ENCODE assay signal across 17 cellular contexts in the genomic region with DNA sequence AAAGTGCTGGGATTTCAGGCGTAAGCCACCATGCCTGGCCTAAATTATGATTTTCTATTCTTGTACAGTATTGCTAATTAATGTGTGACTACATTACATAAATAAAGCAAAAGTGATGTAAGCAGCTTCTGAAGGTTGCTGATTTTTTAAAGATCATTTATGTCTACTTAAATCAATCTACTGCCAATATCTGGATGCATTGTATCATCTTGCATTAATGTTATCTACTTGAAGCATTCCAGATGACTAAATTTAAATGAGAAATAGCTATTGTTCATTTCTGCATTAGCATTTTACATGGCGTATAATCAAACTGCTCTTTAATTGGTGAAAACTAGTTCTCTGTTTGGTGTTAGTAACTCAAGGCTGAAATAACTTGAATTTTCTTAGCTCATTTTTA. TPM values are rescaled to one million over a fixed set of nuclear protein-coding genes. Genes with fewer than 3 reads are reported as not detected.
A peak's percentile ranks its signal among the peaks of the same experiment; 100 is the strongest.
DNase-seq lines count a peak whose midpoint lies in the region; ATAC-seq and TF ChIP-seq lines count a peak whose summit lies in the region.
"Had no signal": no experiment of that assay in that cellular context is flagged by ENCODE, and none has a peak within 500 bp of the region (broad histone marks: within the 10 kb centered on the region; RNA-seq: fewer than 3 reads in every experiment).

No MANE protein-coding gene starts in this region.

- H3K9me3 Mint-ChIP-seq in stimulated activated memory B cell treated with anti-CD40 and anti-IgM and Interleukin-4, amounts not matched to agents 10 μg/mL and 1 μg/mL and 100 μg/mL, for 72 hours: no peaks in the 10 kb centered on the region
- H3K9me3 Mint-ChIP-seq in progenitor cell of endocrine pancreas (ENCODE audit: low read depth): no peaks in the 10 kb centered on the region
- H3K9me3 Mint-ChIP-seq: CD4-positive, alpha-beta T cell; CD8-positive, alpha-beta T cell had no signal

- no peaks in the 10 kb centered on the region for H3K36me3 ChIP-seq in SK-N-SH (replicated peaks in 1 of 2; ENCODE audit: control insufficient read depth in 1 of 2, insufficient read depth in 2 of 2, low read length in 1 of 2)
- H3K36me3 ChIP-seq: BLaER1 treated with 17β-estradiol and CSF1 and Interleukin-3, amounts not matched to agents 10 nM and 100 nM had no signal

- DNase-seq in SK-N-SH (no peak), T-helper 17 cell (no peak), progenitor cell of endocrine pancreas (ENCODE audit: low spot score, unreplicated experiment) (no peak)
- no peak for DNase-seq in activated naive CD4-positive, alpha-beta T cell treated with Interleukin-2 at 50 U/mL for 16 hours
- DNase-seq: AML-193; Caco-2; Calu3; CD4-positive, alpha-beta T cell; CD8-positive, alpha-beta T cell; DMS79 treated with DMSO at 0.1 percent for 48 hours; GF-D8 had no signal

- no peak overlapping the region for H3K9ac ChIP-seq in SK-N-SH
- H3K9ac ChIP-seq: BLaER1 treated with 17β-estradiol and CSF1 and Interleukin-3, amounts not matched to agents 10 nM and 100 nM had no signal

- H3K36me3 Mint-ChIP-seq in T-helper 17 cell (ENCODE audit: low read depth) (no peaks in the 10 kb centered on the region), progenitor cell of endocrine pancreas (ENCODE audit: insufficient read depth) (no peaks in the 10 kb centered on the region)
- H3K36me3 Mint-ChIP-seq in stimulated activated memory B cell treated with anti-CD40 and anti-IgM and Interleukin-4, amounts not matched to agents 10 μg/mL and 1 μg/mL and 100 μg/mL, for 72 hours: no peaks in the 10 kb centered on the region
- H3K36me3 Mint-ChIP-seq: CD8-positive, alpha-beta T cell had no signal

- no peaks in the 10 kb centered on the region for H3K27me3 ChIP-seq in SK-N-SH (ENCODE audit: insufficient read depth)
- H3K27me3 ChIP-seq: BLaER1 treated with 17β-estradiol and CSF1 and Interleukin-3, amounts not matched to agents 10 nM and 100 nM had no signal

- H3K79me2 ChIP-seq in SK-N-SH (ENCODE audit: insufficient read depth): no peaks in the 10 kb centered on the region

- no peaks in the 10 kb centered on the region for H3K9me2 ChIP-seq in SK-N-SH

- POLR2A ChIA-PET in SK-N-SH (lab: Yijun Ruan, JAX): interaction anchor here (0.6 kb wide), 1 partner anchor 21 kb away, joined by 3 read pairs; no protein-coding TSS in a partner anchor

- no peak overlapping the region for H3K4me2 ChIP-seq in SK-N-SH
- H3K4me2 ChIP-seq: A549 had no signal

- no peak for TF ChIP-seq RAD21 in SK-N-SH (IDR thresholded peaks at IDR 0.05; ENCODE audit: low read length)

- H2AFZ ChIP-seq in SK-N-SH (ENCODE audit: low read depth): no peak overlapping the region

- peak overlapping the region; percentile 32 for H3K27ac Mint-ChIP-seq in T-helper 17 cell
- H3K27ac Mint-ChIP-seq in stimulated activated memory B cell treated with anti-CD40 and anti-IgM and Interleukin-4, amounts not matched to agents 10 μg/mL and 1 μg/mL and 100 μg/mL, for 72 hours: peak overlapping the region; percentile 49
- no peak overlapping the region for H3K27ac Mint-ChIP-seq in progenitor cell of endocrine pancreas
- H3K27ac Mint-ChIP-seq: CD4-positive, alpha-beta T cell; CD8-positive, alpha-beta T cell had no signal

- H3K27me3 Mint-ChIP-seq in T-helper 17 cell: peaks cover 15% of the 10 kb centered on the region
- no peaks in the 10 kb centered on the region for H3K27me3 Mint-ChIP-seq in stimulated activated memory B cell treated with anti-CD40 and anti-IgM and Interleukin-4, amounts not matched to agents 10 μg/mL and 1 μg/mL and 100 μg/mL, for 72 hours
- H3K27me3 Mint-ChIP-seq in progenitor cell of endocrine pancreas: peaks cover 6% of the 10 kb centered on the region

- 91% methylated on average over 2 of the region's 2 CpGs for WGBS in SK-N-SH (ENCODE audit: low lambda C conversion rate)

- H3K4me1 Mint-ChIP-seq in T-helper 17 cell (no peaks in the 10 kb centered on the region), progenitor cell of endocrine pancreas (ENCODE audit: low read depth) (peaks cover 6% of the 10 kb centered on the region)
- peaks cover 18% of the 10 kb centered on the region for H3K4me1 Mint-ChIP-seq in stimulated activated memory B cell treated with anti-CD40 and anti-IgM and Interleukin-4, amounts not matched to agents 10 μg/mL and 1 μg/mL and 100 μg/mL, for 72 hours

- H3K9me3 ChIP-seq in SK-N-SH (no peaks in the 10 kb centered on the region), T-helper 17 cell (ENCODE audit: control insufficient read depth, low read length, poor library complexity, severe bottlenecking) (no peaks in the 10 kb centered on the region)
- H3K9me3 ChIP-seq: A549; BLaER1 treated with 17β-estradiol and CSF1 and Interleukin-3, amounts not matched to agents 10 nM and 100 nM; Caco-2 had no signal

- TF ChIP-seq CTCF in SK-N-SH (IDR thresholded peaks at IDR 0.05) (no peak), progenitor cell of endocrine pancreas (IDR thresholded peaks at IDR 0.05; ENCODE audit: unreplicated experiment) (no peak)

- H3K4me1 ChIP-seq in SK-N-SH (ENCODE audit: control insufficient read depth in 1 of 2, insufficient read depth in 2 of 2, low read depth in 1 of 2, low read length in 1 of 2): no peaks in the 10 kb centered on the region
- H3K4me1 ChIP-seq: Caco-2 had no signal

- H4K20me1 ChIP-seq in SK-N-SH (ENCODE audit: insufficient read depth): no peaks in the 10 kb centered on the region
- H4K20me1 ChIP-seq: BLaER1 treated with 17β-estradiol and CSF1 and Interleukin-3, amounts not matched to agents 10 nM and 100 nM had no signal

- 0 out of 4 replicates have a peak, but pooled peaks of 1 of the 2 experiments have one; percentile 12 for TF ChIP-seq EP300 in SK-N-SH (IDR thresholded peaks at IDR 0.05; ENCODE audit: borderline replicate concordance in 1 of 2, low read depth in 1 of 2, low read length in 1 of 2)

- H3K27ac ChIP-seq in SK-N-SH (ENCODE audit: low read depth in 2 of 2, low read length in 1 of 2): no peak overlapping the region
- H3K27ac ChIP-seq: 22Rv1; A549; BLaER1 treated with 17β-estradiol and CSF1 and Interleukin-3, amounts not matched to agents 10 nM and 100 nM; C4-2B had no signal

- no peak overlapping the region for H3K4me3 ChIP-seq in SK-N-SH (ENCODE audit: low read depth in 2 of 2, low read length in 1 of 2)
- H3K4me3 ChIP-seq: A549; BLaER1 treated with 17β-estradiol and CSF1 and Interleukin-3, amounts not matched to agents 10 nM and 100 nM had no signal

- no peak overlapping the region for H3K4me3 Mint-ChIP-seq in T-helper 17 cell
- H3K4me3 Mint-ChIP-seq in stimulated activated memory B cell treated with anti-CD40 and anti-IgM and Interleukin-4, amounts not matched to agents 10 μg/mL and 1 μg/mL and 100 μg/mL, for 72 hours: no peak overlapping the region
- no peak overlapping the region for H3K4me3 Mint-ChIP-seq in progenitor cell of endocrine pancreas (ENCODE audit: low read depth)
- H3K4me3 Mint-ChIP-seq: B cell; CD4-positive, alpha-beta T cell; CD8-positive, alpha-beta T cell had no signal

- ATAC-seq in T-helper 17 cell: no peak
- no peak for ATAC-seq in stimulated activated memory B cell treated with anti-CD40 and anti-IgM and Interleukin-4, amounts not matched to agents 10 μg/mL and 1 μg/mL and 100 μg/mL, for 72 hours
- ATAC-seq: A549; CD8-positive, alpha-beta T cell had no signal

- no peaks in the 10 kb centered on the region for H3F3A ChIP-seq in SK-N-SH (replicated peaks; ENCODE audit: insufficient read depth)

- CTCF ChIA-PET in SK-N-SH (lab: Yijun Ruan, JAX): interaction anchor here (0.8 to 1.5 kb wide), 6 partner anchors 12 to 1449 kb away, joined by 3 to 5 read pairs (median 4); no protein-coding TSS in a partner anchor

TF ChIP-seq in SK-N-SH, 30 proteins besides CTCF, POLR2A, EP300 and RAD21:
- TF ChIP-seq, protein P1, sequence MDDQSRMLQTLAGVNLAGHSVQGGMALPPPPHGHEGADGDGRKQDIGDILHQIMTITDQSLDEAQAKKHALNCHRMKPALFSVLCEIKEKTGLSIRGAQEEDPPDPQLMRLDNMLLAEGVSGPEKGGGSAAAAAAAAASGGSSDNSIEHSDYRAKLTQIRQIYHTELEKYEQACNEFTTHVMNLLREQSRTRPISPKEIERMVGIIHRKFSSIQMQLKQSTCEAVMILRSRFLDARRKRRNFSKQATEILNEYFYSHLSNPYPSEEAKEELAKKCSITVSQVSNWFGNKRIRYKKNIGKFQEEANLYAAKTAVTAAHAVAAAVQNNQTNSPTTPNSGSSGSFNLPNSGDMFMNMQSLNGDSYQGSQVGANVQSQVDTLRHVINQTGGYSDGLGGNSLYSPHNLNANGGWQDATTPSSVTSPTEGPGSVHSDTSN (IDR thresholded peaks at IDR 0.05): peak; percentile 69
- no peak for TF ChIP-seq RFX5 (IDR thresholded peaks at IDR 0.05; ENCODE audit: low read length)
- peak; percentile 67 for TF ChIP-seq TCF12 (IDR thresholded peaks at IDR 0.05)
TF ChIP-seq in SK-N-SH: peak in this region for 2.

RNA-seq across cellular contexts. Expression of gene HIBADH, which starts 37.1 kb away (rescaled TPM):
- 71.8 and 84.6 TPM in 2 replicates for polyA plus RNA-seq in SK-N-SH (2012; rRNA removed)
- 101 and 119 TPM in 2 replicates for polyA plus RNA-seq in SK-N-SH (2012; cell fraction: cytosol; rRNA removed)
- 20.9 and 36.2 TPM in 2 replicates for polyA plus RNA-seq in SK-N-SH (2012; cell fraction: nucleus; rRNA removed)
- 1 to 10 TPM; 5.7 to 8.0 TPM for total RNA-seq in T-helper 17 cell
- 23.2 and 25.3 TPM in 2 replicates for total RNA-seq in progenitor cell of endocrine pancreas

RNA-seq across cellular contexts. Expression of gene TAX1BP1, which starts 40.2 kb away (rescaled TPM):
- 70.3 and 108 TPM in 2 replicates for polyA plus RNA-seq in SK-N-SH (2012; rRNA removed)
- polyA plus RNA-seq in SK-N-SH (2012; cell fraction: cytosol; rRNA removed): 111 and 125 TPM in 2 replicates
- 48.3 and 80.9 TPM in 2 replicates for polyA plus RNA-seq in SK-N-SH (2012; cell fraction: nucleus; rRNA removed)
- total RNA-seq in T-helper 17 cell: 100 to 1,000 TPM; 117 to 131 TPM
- 98.1 and 101 TPM in 2 replicates for total RNA-seq in progenitor cell of endocrine pancreas
